6 cellular contexts compared by ENCODE assay signal in genomic region chr11:75443043-75443442, GRCh38. TPM values are rescaled to one million over a fixed set of nuclear protein-coding genes. Genes with fewer than 3 reads are reported as not detected.
"Had no signal": no experiment of that assay in that cellular context is flagged by ENCODE, and none has a peak within 500 bp of the region (broad histone marks: within the 10 kb centered on the region; RNA-seq: fewer than 3 reads in every experiment).

No MANE protein-coding gene starts in this region.

- H3K27ac ChIP-seq: HL-60 had no signal

- H3K4me3 ChIP-seq: GM23338 had no signal

- ATAC-seq: GM23338, HepG2 had no signal

- DNase-seq: H9, HCEC 1CT had no signal

RNA-seq across cellular contexts. Expression of gene KLHL35, which starts 10.0 kb away (rescaled TPM):
- total RNA-seq: HepG2, HT1080 had no signal
- polyA plus RNA-seq: HepG2 had no signal
